8 cellular contexts compared by ENCODE assay signal in the genomic region with DNA sequence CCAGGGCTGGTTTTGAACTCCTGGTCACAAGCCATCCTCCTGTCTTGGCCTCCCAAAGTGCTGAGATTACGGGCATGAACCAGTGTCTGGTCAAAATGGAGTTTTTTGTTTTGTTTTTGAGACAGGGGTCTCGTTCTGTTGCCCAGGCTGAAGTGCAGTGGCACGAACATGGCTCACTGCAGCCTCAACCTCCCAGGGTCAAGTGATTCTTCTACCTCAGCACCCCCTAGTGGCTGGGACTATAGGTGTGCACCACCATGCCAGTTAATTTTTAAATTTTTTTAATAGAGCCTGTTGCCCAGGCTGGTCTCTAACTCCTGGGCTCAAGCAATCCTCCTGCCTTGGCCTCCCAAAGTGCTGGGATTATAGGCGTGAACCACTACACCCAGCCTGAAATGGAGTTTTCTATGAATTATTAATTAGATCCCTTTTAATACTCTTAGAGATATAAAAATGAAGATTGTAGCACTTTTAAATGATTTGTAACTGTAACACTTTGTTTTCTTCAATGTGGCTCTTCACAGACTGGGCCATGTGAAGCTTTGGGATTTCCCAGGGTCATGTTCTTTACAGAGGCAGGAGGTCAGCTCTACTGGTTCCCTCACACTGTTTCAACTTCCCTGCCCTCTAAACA. TPM values are rescaled to one million over a fixed set of nuclear protein-coding genes. Genes with fewer than 3 reads are reported as not detected.
DNase-seq lines count a peak whose midpoint lies in the region; ATAC-seq, FAIRE-seq and TF ChIP-seq lines count a peak whose summit lies in the region.

No MANE protein-coding gene starts in this region.

- H3K4me2 ChIP-seq in neural progenitor cell = no peak overlapping the region

- no peak overlapping the region for H3K9ac ChIP-seq in neural progenitor cell

- no peaks in the 10 kb centered on the region for H3K27me3 ChIP-seq in neural progenitor cell

- TF ChIP-seq CTCF in LNCAP (IDR thresholded peaks at IDR 0.05) = peak; percentile 33; the same call in 1 of the 2 replicates
- peak; percentile 73 for TF ChIP-seq CTCF in cardiac fibroblast (IDR thresholded peaks at IDR 0.05; ENCODE audit: low read depth, low read length)
- TF ChIP-seq CTCF in neural progenitor cell (IDR thresholded peaks at IDR 0.05) = peak; percentile 57

- H3K79me2 ChIP-seq in neural progenitor cell (ENCODE audit: low read depth) = no peaks in the 10 kb centered on the region

- H3K36me3 ChIP-seq in neural progenitor cell = no peaks in the 10 kb centered on the region

- peaks cover 8% of the 10 kb centered on the region for H3K4me1 Mint-ChIP-seq in neural progenitor cell

- no peaks in the 10 kb centered on the region for H3K9me3 ChIP-seq in neural progenitor cell (ENCODE audit: low read depth)

- DNase-seq in cardiac fibroblast (ENCODE audit: low read depth in 2 of 2) (peak; percentile 70 to 82), neural progenitor cell (ENCODE audit: low spot score) (peak; percentile 36), NCI-H774 (lab: John Stamatoyannopoulos, UW) (no peak)

- no peaks in the 10 kb centered on the region for H4K20me1 ChIP-seq in neural progenitor cell (ENCODE audit: low read depth)

- H2AFZ ChIP-seq in neural progenitor cell (replicated peaks) = no peak overlapping the region

- H3K4me3 Mint-ChIP-seq in neural progenitor cell = no peak overlapping the region

- no peaks in the 10 kb centered on the region for H3K36me3 Mint-ChIP-seq in neural progenitor cell

- no peak for ATAC-seq in HG03342 (IDR thresholded peaks at IDR 0.05; ENCODE audit: unreplicated experiment)
- ATAC-seq in HG02623 (IDR thresholded peaks at IDR 0.05; ENCODE audit: unreplicated experiment) = no peak
- no peak for ATAC-seq in HG03135 (IDR thresholded peaks at IDR 0.05; ENCODE audit: unreplicated experiment)

- H3K27me3 Mint-ChIP-seq in neural progenitor cell (ENCODE audit: insufficient read depth, low read depth) = peaks cover 5% of the 10 kb centered on the region

- H3F3A ChIP-seq in neural progenitor cell (ENCODE audit: low read depth) = peaks cover 4% of the 10 kb centered on the region

- H3K4me3 ChIP-seq in cardiac fibroblast (replicated peaks in 1 of 2; ENCODE audit: low read depth in 2 of 2, low read length in 2 of 2) = no peak overlapping the region
- no peak overlapping the region for H3K4me3 ChIP-seq in neural progenitor cell

- H3K27ac Mint-ChIP-seq in neural progenitor cell = peak overlapping the region; percentile 69

- peaks cover 15% of the 10 kb centered on the region for H3K4me1 ChIP-seq in neural progenitor cell

- H3K27ac ChIP-seq in neural progenitor cell = no peak overlapping the region

- peak; percentile 60 for FAIRE-seq in G401.6 (lab: Jason Lieb, UNC)

- H3K9me3 Mint-ChIP-seq in neural progenitor cell = peaks cover 4% of the 10 kb centered on the region

RNA-seq across cellular contexts. Expression of a gene that starts 32.6 kb away (rescaled TPM):
- total RNA-seq in neural progenitor cell (ENCODE audit: low replicate concordance) = 122 and 158 TPM in 2 replicates

RNA-seq across cellular contexts. Expression of a gene that starts 39.1 kb away (rescaled TPM):
- total RNA-seq in neural progenitor cell (ENCODE audit: low replicate concordance) = 22.8 and 86.4 TPM in 2 replicates

RNA-seq across cellular contexts. Expression of a gene that starts 52.4 kb away (rescaled TPM):
- total RNA-seq in neural progenitor cell (ENCODE audit: low replicate concordance) = 212 and 304 TPM in 2 replicates
